Comparison of ENCODE assay signal across 26 cellular contexts in the genomic region with DNA sequence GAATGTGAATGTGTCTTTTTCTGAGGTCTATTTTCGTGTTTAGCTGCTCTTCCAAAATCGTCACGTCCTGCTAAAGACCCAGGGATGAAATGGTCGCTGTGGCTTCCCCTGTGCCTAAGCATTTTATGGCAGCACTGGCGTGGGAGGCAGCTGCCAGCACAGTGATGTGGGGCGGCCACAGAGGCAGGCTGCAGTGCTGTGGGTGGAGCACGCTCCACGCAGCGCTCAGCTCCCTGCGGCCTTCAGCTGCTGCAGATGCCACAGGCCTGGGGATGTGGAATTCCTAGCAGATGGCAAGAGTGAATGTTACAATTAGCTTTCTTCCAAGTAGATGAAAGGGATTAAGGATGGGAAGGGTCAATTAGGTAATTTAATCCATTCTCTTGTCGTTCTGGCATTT.
DNase-seq lines count a peak whose midpoint lies in the region; ATAC-seq and TF ChIP-seq lines count a peak whose summit lies in the region.
"Had no signal": no experiment of that assay in that cellular context is flagged by ENCODE, and none has a peak within 500 bp of the region (broad histone marks: within the 10 kb centered on the region; RNA-seq: fewer than 3 reads in every experiment).

No MANE protein-coding gene starts in this region.

- intact Hi-C loops in left ventricle myocardium superior (cut with micrococcal nuclease), result no loop called here
- intact Hi-C loops in left ventricle myocardium inferior (cut with micrococcal nuclease), result no loop called here
- intact Hi-C loops in left colon (cut with DNase I, micrococcal nuclease), result no loop called here

- H3K4me2 ChIP-seq in trophoblast cell (ENCODE audit: low read length), result no peak overlapping the region
- H3K4me2 ChIP-seq: A549, KMS-11 had no signal

- WGBS in trophoblast cell (ENCODE audit: extremely low coverage, insufficient coverage, insufficient read length), result no CpG with 5 or more reads among the region's 11 CpGs

- H3K18ac ChIP-seq in trophoblast cell (ENCODE audit: low read length), result peak overlapping the region; percentile 83

- peak overlapping the region; percentile 88 for H3K14ac ChIP-seq in trophoblast cell (ENCODE audit: low read length)

- DNase-seq in left ventricle myocardium superior, result no peak
- DNase-seq in left ventricle myocardium inferior, result no peak
- peak; percentile 6 for DNase-seq in inferior parietal cortex (ENCODE audit: extremely low spot score)
- no peak for DNase-seq in trophoblast cell
- DNase-seq in iPS-NIHi11 (ENCODE audit: low spot score), result no peak
- no peak for DNase-seq in foreskin keratinocyte
- no peak for DNase-seq in left colon
- DNase-seq: activated CD4-positive, alpha-beta T cell treated with anti-CD3 and anti-CD28 coated beads, Interleukin-2, amount 10 ng/mL, durations not matched to agents 24 days and 14 days; activated naive CD4-positive, alpha-beta T cell treated with anti-CD3 and anti-CD28 coated beads for 36 hours; amniotic stem cell; colonic mucosa; DMS53; gastrocnemius medialis; GDM1; GOT3; NCI-H1436; NCI-H526; sigmoid colon; stimulated activated naive CD8-positive, alpha-beta T cell treated with anti-CD3 and anti-CD28 coated beads, Interleukin-15, amount 100 ng/mL, for 72 hours; T-helper 17 cell; transverse colon had no signal

- peak overlapping the region; percentile 99 for H2BK12ac ChIP-seq in trophoblast cell (ENCODE audit: low read length)

- H3K4me1 ChIP-seq in left ventricle myocardium inferior (no peaks in the 10 kb centered on the region), trophoblast cell (ENCODE audit: control insufficient read depth in 1 of 2, insufficient read depth in 2 of 2, low read length in 2 of 2) (peaks cover 20 to 27% of the 10 kb centered on the region in 2 experiments), foreskin keratinocyte (no peaks in the 10 kb centered on the region)
- H3K4me1 ChIP-seq: A549, colonic mucosa, esophagus muscularis mucosa, gastrocnemius medialis, sigmoid colon, transverse colon had no signal

- H4K12ac ChIP-seq in trophoblast cell (ENCODE audit: low read depth, low read length), result peak overlapping the region; percentile 65

- H3K36me3 ChIP-seq in left ventricle myocardium inferior, result no peaks in the 10 kb centered on the region
- peaks cover 0 to 2% of the 10 kb centered on the region in 2 experiments for H3K36me3 ChIP-seq in trophoblast cell (ENCODE audit: control insufficient read depth in 1 of 2, insufficient read depth in 2 of 2, low read length in 2 of 2)
- H3K36me3 ChIP-seq: colonic mucosa, esophagus muscularis mucosa, gastrocnemius medialis, sigmoid colon, transverse colon had no signal

- peaks cover 2% of the 10 kb centered on the region for H3K79me2 ChIP-seq in trophoblast cell (ENCODE audit: control insufficient read depth, insufficient read depth, low read length, poor library complexity)

- H3K27ac ChIP-seq in left ventricle myocardium inferior (replicated peaks) (no peak overlapping the region), trophoblast cell (ENCODE audit: low read depth, low read length) (no peak overlapping the region), foreskin keratinocyte (no peak overlapping the region)
- H3K27ac ChIP-seq: A549, colonic mucosa, esophagus muscularis mucosa, gastrocnemius medialis, KMS-11, sigmoid colon, SK-N-MC, transverse colon had no signal

- no peak overlapping the region for H3K9ac ChIP-seq in trophoblast cell (ENCODE audit: low read length)
- H3K9ac ChIP-seq: KMS-11 had no signal

- TF ChIP-seq CTCF in left ventricle myocardium inferior (IDR thresholded peaks at IDR 0.05; ENCODE audit: borderline replicate concordance) (no peak), foreskin keratinocyte (conservative IDR thresholded peaks at IDR 0.05) (no peak)

- H3K4me3 ChIP-seq in left ventricle myocardium inferior (no peak overlapping the region), trophoblast cell (ENCODE audit: low read depth, low read length) (no peak overlapping the region)
- H3K4me3 ChIP-seq: A549, colonic mucosa, esophagus muscularis mucosa, gastrocnemius medialis, sigmoid colon, SK-N-MC, transverse colon had no signal

- no peak overlapping the region for H3K23ac ChIP-seq in trophoblast cell (ENCODE audit: low read length)

- H2BK120ac ChIP-seq in trophoblast cell (ENCODE audit: insufficient read depth, low read length, poor library complexity), result peak overlapping the region; percentile 92

- H3K9me3 ChIP-seq in left ventricle myocardium inferior (replicated peaks) (no peaks in the 10 kb centered on the region), trophoblast cell (ENCODE audit: insufficient read depth, low read depth, low read length) (no peaks in the 10 kb centered on the region)
- H3K9me3 ChIP-seq: A549, colonic mucosa, esophagus muscularis mucosa, gastrocnemius medialis, sigmoid colon, transverse colon had no signal

- peak overlapping the region; percentile 72 for H3K4ac ChIP-seq in trophoblast cell (ENCODE audit: low read depth, low read length)

- peak overlapping the region; percentile 86 for H4K8ac ChIP-seq in trophoblast cell (ENCODE audit: low read depth, low read length)

- peak overlapping the region; percentile 81 for H2BK5ac ChIP-seq in trophoblast cell (ENCODE audit: low read depth, low read length, poor library complexity)

- ATAC-seq in left ventricle myocardium superior (peak; percentile 33), GM21825 (IDR thresholded peaks at IDR 0.05; ENCODE audit: unreplicated experiment) (no peak), foreskin keratinocyte (no peak), left colon (no peak)
- ATAC-seq: A549; gastrocnemius medialis; stimulated activated naive CD8-positive, alpha-beta T cell treated with anti-CD3 and anti-CD28 coated beads, Interleukin-15, amount 100 ng/mL, for 72 hours; T-helper 17 cell had no signal

- peak overlapping the region; percentile 99 for H2AK5ac ChIP-seq in trophoblast cell (ENCODE audit: low read length)

- H2AFZ ChIP-seq in trophoblast cell (ENCODE audit: insufficient read depth, low read length, poor library complexity), result peak overlapping the region; percentile 59

- H3K27me3 ChIP-seq in left ventricle myocardium inferior (ENCODE audit: low read depth) (peaks cover 28% of the 10 kb centered on the region), trophoblast cell (ENCODE audit: insufficient read depth, low read length) (no peaks in the 10 kb centered on the region), foreskin keratinocyte (no peaks in the 10 kb centered on the region)
- H3K27me3 ChIP-seq: colonic mucosa, esophagus muscularis mucosa, sigmoid colon had no signal

- H3K79me1 ChIP-seq in trophoblast cell (ENCODE audit: low read length), result peaks cover 35% of the 10 kb centered on the region

- H4K91ac ChIP-seq in trophoblast cell (ENCODE audit: low read depth, low read length), result peak overlapping the region; percentile 92
